ENCODE assay signal across 9 cellular contexts in genomic region chr7:31744294-31744874, GRCh38. TPM values are rescaled to one million over a fixed set of nuclear protein-coding genes. Genes with fewer than 3 reads are reported as not detected.
A peak's percentile ranks its signal among the peaks of the same experiment; 100 is the strongest.
DNase-seq lines count a peak whose midpoint lies in the region; ATAC-seq and TF ChIP-seq lines count a peak whose summit lies in the region.
"Had no signal": no experiment of that assay in that cellular context is flagged by ENCODE, and none has a peak within 500 bp of the region (broad histone marks: within the 10 kb centered on the region; RNA-seq: fewer than 3 reads in every experiment).

No MANE protein-coding gene starts in this region.

- H3K79me2 ChIP-seq in DND-41 (ENCODE audit: insufficient read depth, low read length) = no peaks in the 10 kb centered on the region

- POLR2A ChIA-PET in activated naive CD8-positive, alpha-beta T cell treated with anti-CD3 and anti-CD28 coated beads, Interleukin-2, amount 10 ng/mL, durations not matched to agents 7 days and 5 days (lab: Charles Lee) = no interaction called here

- H3K27me3 ChIP-seq in DND-41 (ENCODE audit: insufficient read depth, low read length, poor library complexity) = peaks cover 10% of the 10 kb centered on the region
- H3K27me3 ChIP-seq in heart right ventricle = no peaks in the 10 kb centered on the region

- H3K36me3 Mint-ChIP-seq in activated naive CD8-positive, alpha-beta T cell treated with anti-CD3 and anti-CD28 coated beads, Interleukin-2, amount 10 ng/mL, durations not matched to agents 7 days and 5 days = no peaks in the 10 kb centered on the region

- H3K4me2 ChIP-seq in DND-41 (ENCODE audit: insufficient read depth, low read length) = no peak overlapping the region

- peaks cover 2% of the 10 kb centered on the region for H3K27me3 Mint-ChIP-seq in activated naive CD8-positive, alpha-beta T cell treated with anti-CD3 and anti-CD28 coated beads, Interleukin-2, amount 10 ng/mL, durations not matched to agents 7 days and 5 days

- no peaks in the 10 kb centered on the region for H3K9me3 Mint-ChIP-seq in activated naive CD8-positive, alpha-beta T cell treated with anti-CD3 and anti-CD28 coated beads, Interleukin-2, amount 10 ng/mL, durations not matched to agents 7 days and 5 days
- H3K9me3 Mint-ChIP-seq: stimulated activated naive CD8-positive, alpha-beta T cell treated with anti-CD3 and anti-CD28 coated beads, Interleukin-15, Interleukin-2, amounts not matched to agents 100 ng/mL and 50 ng/mL, for 24 hours had no signal

- intact Hi-C loops in heart right ventricle (cut with DNase I) = loop anchor here (1.0 to 10.0 kb wide), 9 partner anchors 460 to 740 kb away; no protein-coding TSS in a partner anchor

- H3K4me3 Mint-ChIP-seq in activated naive CD8-positive, alpha-beta T cell treated with anti-CD3 and anti-CD28 coated beads, Interleukin-2, amount 10 ng/mL, durations not matched to agents 7 days and 5 days = no peak overlapping the region
- H3K4me3 Mint-ChIP-seq: stimulated activated naive CD8-positive, alpha-beta T cell treated with anti-CD3 and anti-CD28 coated beads, Interleukin-15, Interleukin-2, amounts not matched to agents 100 ng/mL and 50 ng/mL, for 24 hours had no signal

- peak; percentile 80; the same call in 2 of the 3 replicates for ATAC-seq in DND-41 (ENCODE audit: insufficient read depth, low read depth)
- peak; percentile 67 for ATAC-seq in GM19463 (IDR thresholded peaks at IDR 0.05; ENCODE audit: unreplicated experiment)
- peak; percentile 89 for ATAC-seq in HG03571 (IDR thresholded peaks at IDR 0.05; ENCODE audit: unreplicated experiment)
- peak; percentile 61 for ATAC-seq in activated naive CD8-positive, alpha-beta T cell treated with anti-CD3 and anti-CD28 coated beads, Interleukin-2, amount 10 ng/mL, durations not matched to agents 7 days and 5 days (ENCODE audit: low read depth)
- ATAC-seq in heart right ventricle = peak in 5 of 8 donors; percentile 60 to 76 (median 63)

- H4K20me1 ChIP-seq in DND-41 (ENCODE audit: insufficient read depth, low read length) = no peaks in the 10 kb centered on the region

- H3K27ac Mint-ChIP-seq in activated naive CD8-positive, alpha-beta T cell treated with anti-CD3 and anti-CD28 coated beads, Interleukin-2, amount 10 ng/mL, durations not matched to agents 7 days and 5 days = no peak overlapping the region
- H3K27ac Mint-ChIP-seq: stimulated activated naive CD8-positive, alpha-beta T cell treated with anti-CD3 and anti-CD28 coated beads, Interleukin-15, Interleukin-2, amounts not matched to agents 100 ng/mL and 50 ng/mL, for 24 hours had no signal

- H3K27ac ChIP-seq in DND-41 (ENCODE audit: low read length) (no peak overlapping the region), heart right ventricle (no peak overlapping the region)

- no peak overlapping the region for H2AFZ ChIP-seq in DND-41 (ENCODE audit: low read depth, low read length)

- H3K4me1 ChIP-seq in DND-41 (ENCODE audit: insufficient read depth, low read length) (no peaks in the 10 kb centered on the region), heart right ventricle (no peaks in the 10 kb centered on the region)

- WGBS in heart right ventricle, 2 donors = 3 to 4% methylated on average over 4 of the region's 4 CpGs

- H3K9ac ChIP-seq in DND-41 (ENCODE audit: low read depth, low read length) = no peak overlapping the region

- peak; percentile 90 for TF ChIP-seq CTCF in DND-41 (IDR thresholded peaks at IDR 0.05; ENCODE audit: borderline replicate concordance, extremely low read depth, low read length, poor library complexity, severe bottlenecking)
- TF ChIP-seq CTCF in heart right ventricle (IDR thresholded peaks at IDR 0.05) = peak; percentile 66 to 89 (median 84)

- DNase-seq in DND-41 (peak; percentile 57), NCI-H524 (lab: John Stamatoyannopoulos, UW) (peak; percentile 30 to 77), heart right ventricle (peak; percentile 35 to 51), pulmonary artery endothelial cell (ENCODE audit: low read depth, low spot score) (peak; percentile 29), activated gamma-delta T cell treated with Interleukin-2 at 50 U/mL for 16 hours (no peak)
- DNase-seq in activated naive CD8-positive, alpha-beta T cell treated with anti-CD3 and anti-CD28 coated beads, Interleukin-2, amount 10 ng/mL, durations not matched to agents 7 days and 5 days = peak; percentile 35

- H3K9me3 ChIP-seq in DND-41 (ENCODE audit: insufficient read depth, low read length, severe bottlenecking) = no peaks in the 10 kb centered on the region
- H3K9me3 ChIP-seq in heart right ventricle = no peaks in the 10 kb centered on the region

- H3K4me3 ChIP-seq in DND-41 (ENCODE audit: low read depth in 1 of 2, low read length in 2 of 2) = no peak overlapping the region
- no peak overlapping the region for H3K4me3 ChIP-seq in heart right ventricle

- no peaks in the 10 kb centered on the region for H3K36me3 ChIP-seq in DND-41 (ENCODE audit: insufficient read depth, low read length)
- no peaks in the 10 kb centered on the region for H3K36me3 ChIP-seq in heart right ventricle

- H3K4me1 Mint-ChIP-seq in activated naive CD8-positive, alpha-beta T cell treated with anti-CD3 and anti-CD28 coated beads, Interleukin-2, amount 10 ng/mL, durations not matched to agents 7 days and 5 days = no peaks in the 10 kb centered on the region

RNA-seq across cellular contexts. Expression of gene PPP1R17, which starts 57.4 kb away (rescaled TPM):
- not detected for total RNA-seq in activated naive CD8-positive, alpha-beta T cell treated with anti-CD3 and anti-CD28 coated beads, Interleukin-2, amount 10 ng/mL, durations not matched to agents 7 days and 5 days
- total RNA-seq in heart right ventricle (not detected), pulmonary artery endothelial cell (not detected in 2 replicates)
- not detected for polyA plus RNA-seq in heart right ventricle
